9 cellular contexts compared by ENCODE assay signal in genomic region chr6:132354517-132355167, GRCh38. TPM values are rescaled to one million over a fixed set of nuclear protein-coding genes. Genes with fewer than 3 reads are reported as not detected.
DNase-seq lines count a peak whose midpoint lies in the region; ATAC-seq and TF ChIP-seq lines count a peak whose summit lies in the region.
"Had no signal": no experiment of that assay in that cellular context is flagged by ENCODE, and none has a peak within 500 bp of the region (broad histone marks: within the 10 kb centered on the region; RNA-seq: fewer than 3 reads in every experiment).

No MANE protein-coding gene starts in this region.

- TF ChIP-seq POLR2A in gastroesophageal sphincter (IDR thresholded peaks at IDR 0.05), result no peak

- peaks cover 26 to 30% of the 10 kb centered on the region in 2 experiments for H3K36me3 ChIP-seq in SK-N-SH (replicated peaks in 1 of 2; ENCODE audit: control insufficient read depth in 1 of 2, insufficient read depth in 2 of 2, low read length in 1 of 2)
- H3K36me3 ChIP-seq in gastroesophageal sphincter, result no peaks in the 10 kb centered on the region
- H3K36me3 ChIP-seq: ovary had no signal

- no peak overlapping the region for H3K4me2 ChIP-seq in SK-N-SH

- H3K9me3 ChIP-seq in SK-N-SH (0 out of 2 replicates have a peak, but pooled peaks cover 3% of the 10 kb centered on the region), gastroesophageal sphincter (no peaks in the 10 kb centered on the region)
- H3K9me3 ChIP-seq: ovary had no signal

- intact Hi-C loops in left colon (cut with DNase I, micrococcal nuclease) (no loop called here), posterior cingulate gyrus (cut with DNase I) (no loop called here)

- no peaks in the 10 kb centered on the region for H3F3A ChIP-seq in SK-N-SH (replicated peaks; ENCODE audit: insufficient read depth)

- no peak for TF ChIP-seq CTCF in SK-N-SH (IDR thresholded peaks at IDR 0.05)
- no peak for TF ChIP-seq CTCF in gastroesophageal sphincter (IDR thresholded peaks at IDR 0.05)

- H4K20me1 ChIP-seq in SK-N-SH (ENCODE audit: insufficient read depth), result no peaks in the 10 kb centered on the region

- no peak overlapping the region for H2AFZ ChIP-seq in SK-N-SH (ENCODE audit: low read depth)

- H3K4me3 ChIP-seq in SK-N-SH (ENCODE audit: low read depth in 2 of 2, low read length in 1 of 2), result no peak overlapping the region
- no peak overlapping the region for H3K4me3 ChIP-seq in gastroesophageal sphincter
- H3K4me3 ChIP-seq: ovary had no signal

- ATAC-seq in HG03354 (IDR thresholded peaks at IDR 0.05; ENCODE audit: poor library complexity, severe bottlenecking, unreplicated experiment) (peak; percentile 78), left colon (no peak), gastroesophageal sphincter (no peak), HG03097 (IDR thresholded peaks at IDR 0.05; ENCODE audit: low FRiP score, unreplicated experiment) (no peak)

- POLR2A ChIA-PET in SK-N-SH (lab: Yijun Ruan, JAX), result no interaction called here

- H3K27me3 ChIP-seq in SK-N-SH (ENCODE audit: insufficient read depth), result no peaks in the 10 kb centered on the region
- no peaks in the 10 kb centered on the region for H3K27me3 ChIP-seq in gastroesophageal sphincter
- H3K27me3 ChIP-seq: ovary had no signal

- peak; percentile 15 for DNase-seq in Caki2 (ENCODE audit: low read depth)
- DNase-seq in activated CD4-positive, alpha-beta T cell treated with anti-CD3 and anti-CD28 coated beads, Interleukin-2, amount 50 U/mL, for 4 hours, result peak; percentile 1 to 13
- peak; percentile 34 to 76 for DNase-seq in left colon
- DNase-seq in SK-N-SH, result no peak
- no peak for DNase-seq in posterior cingulate gyrus

- H3K27ac ChIP-seq in SK-N-SH (ENCODE audit: low read depth in 2 of 2, low read length in 1 of 2) (no peak overlapping the region), gastroesophageal sphincter (no peak overlapping the region)
- H3K27ac ChIP-seq: ovary had no signal

- CTCF ChIA-PET in SK-N-SH (lab: Yijun Ruan, JAX), result interaction anchor here (0.6 to 2.1 kb wide), 2 partner anchors 75 to 1521 kb away, joined by 3 to 5 read pairs; no protein-coding TSS in a partner anchor

- TF ChIP-seq EP300 in SK-N-SH (IDR thresholded peaks at IDR 0.05; ENCODE audit: borderline replicate concordance in 1 of 2, low read depth in 1 of 2, low read length in 1 of 2) (no peak), gastroesophageal sphincter (IDR thresholded peaks at IDR 0.05) (no peak)

- H3K79me2 ChIP-seq in SK-N-SH (ENCODE audit: insufficient read depth), result no peaks in the 10 kb centered on the region

- H3K4me1 ChIP-seq in SK-N-SH (ENCODE audit: control insufficient read depth in 1 of 2, insufficient read depth in 2 of 2, low read depth in 1 of 2, low read length in 1 of 2) (no peaks in the 10 kb centered on the region; a peak in 1 of 4 replicates), gastroesophageal sphincter (no peaks in the 10 kb centered on the region)

- TF ChIP-seq RAD21 in SK-N-SH (IDR thresholded peaks at IDR 0.05; ENCODE audit: low read length), result no peak

- in situ Hi-C loops in Caki2 (cut with HindIII; ENCODE audit: low pct_unique_long_range_greater_than_20kb, low sequenced_read_pairs), result no loop called here

- H3K9ac ChIP-seq in SK-N-SH, result no peak overlapping the region

- WGBS in SK-N-SH (ENCODE audit: low lambda C conversion rate), result 53% methylated on average over 4 of the region's 7 CpGs
- 86 to 100% methylated on average over 1 to 3 of the region's 7 CpGs for WGBS in gastroesophageal sphincter (ENCODE audit: low coverage in 1 of 2), 2 donors

- no peaks in the 10 kb centered on the region for H3K9me2 ChIP-seq in SK-N-SH

TF ChIP-seq in SK-N-SH, 30 proteins besides CTCF, POLR2A, EP300 and RAD21:
- TF ChIP-seq GATA2 (CRISPR knock-in tag; IDR thresholded peaks at IDR 0.05), result no peak
- TF ChIP-seq USF2 (IDR thresholded peaks at IDR 0.05; ENCODE audit: borderline replicate concordance, low read depth, low read length), result no peak
- TF ChIP-seq TEAD4 (IDR thresholded peaks at IDR 0.05; ENCODE audit: borderline replicate concordance, insufficient read depth), result no peak
- no peak for TF ChIP-seq JUND (IDR thresholded peaks at IDR 0.05)
- TF ChIP-seq TAF1 (IDR thresholded peaks at IDR 0.05; ENCODE audit: borderline replicate concordance, low read depth, low read length), result no peak
- no peak for TF ChIP-seq REST (IDR thresholded peaks at IDR 0.05; ENCODE audit: low read depth, low read length)

RNA-seq across cellular contexts. Expression of gene MOXD1, which starts 46.6 kb away (rescaled TPM):
- total RNA-seq in Caki2 (2014; rRNA removed; shearing (Covaris generic); ENCODE audit: low replicate concordance), result 23.9 and 33.6 TPM in 2 replicates
- total RNA-seq in left colon (1 to 10 TPM in 1 of 2 donors, under 1 TPM in 1; 0.79 to 4.2 TPM), gastroesophageal sphincter (10 to 100 TPM; 20.3 to 37.3 (median 33.2) TPM)
- polyA plus RNA-seq in SK-N-SH (2012; rRNA removed), result 252 and 379 TPM in 2 replicates
- 385 and 417 TPM in 2 replicates for polyA plus RNA-seq in SK-N-SH (2012; cell fraction: cytosol; rRNA removed)
- 88.2 and 221 TPM in 2 replicates for polyA plus RNA-seq in SK-N-SH (2012; cell fraction: nucleus; rRNA removed)

Comparison
In these comparisons a context has a peak if more than half of its experiments do, and no peak if none do; other contexts are left out.
1. DNase-seq: peak in Caki2 (single experiment), activated CD4-positive, alpha-beta T cell treated with anti-CD3 and anti-CD28 coated beads, Interleukin-2, amount 50 U/mL, for 4 hours (2 of 2) and left colon (2 of 2); none in SK-N-SH (single experiment) and posterior cingulate gyrus (0 of 10).